In the genomic region with DNA sequence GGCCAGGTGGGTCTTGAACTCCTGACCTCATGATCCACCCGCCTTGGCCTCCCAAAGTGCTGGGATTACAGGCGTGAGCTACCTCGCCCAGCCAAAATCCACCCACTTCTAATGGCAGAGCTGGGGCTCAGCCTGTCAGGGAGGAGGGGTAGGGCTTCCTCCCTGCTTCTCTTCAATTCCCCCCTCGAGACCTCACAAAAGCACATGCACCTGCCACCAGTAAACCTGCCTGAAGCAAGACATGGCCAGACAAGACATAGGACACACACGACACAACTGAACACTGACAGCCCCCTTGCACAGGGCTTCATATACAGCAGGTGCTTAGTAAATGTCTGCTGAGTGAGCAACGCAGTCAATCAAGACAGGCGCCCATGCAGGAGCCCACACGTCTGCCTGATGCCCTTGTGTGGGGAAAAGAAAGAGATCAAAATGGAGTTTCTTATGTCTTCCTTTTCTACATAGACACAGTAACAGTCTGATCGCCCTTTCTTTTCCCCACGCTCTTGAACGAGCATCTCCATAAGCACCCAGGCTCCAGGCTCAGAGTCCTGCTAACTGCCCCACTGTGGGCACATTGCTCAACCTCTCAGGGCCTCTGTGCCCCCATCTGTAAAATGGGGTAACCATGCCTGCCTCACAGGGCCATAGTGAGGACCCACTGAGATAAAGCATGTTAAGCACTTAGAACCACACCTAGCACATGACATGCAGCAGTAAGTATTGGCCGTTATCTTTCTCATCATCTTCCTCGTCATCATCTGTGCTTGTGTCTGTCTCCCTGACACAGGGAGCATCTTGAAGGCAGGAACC, we compare ENCODE assay signal across 17 cellular contexts. TPM values are rescaled to one million over a fixed set of nuclear protein-coding genes. Genes with fewer than 3 reads are reported as not detected.
DNase-seq lines count a peak whose midpoint lies in the region; ATAC-seq and TF ChIP-seq lines count a peak whose summit lies in the region.
"Had no signal": no experiment of that assay in that cellular context is flagged by ENCODE, and none has a peak within 500 bp of the region (broad histone marks: within the 10 kb centered on the region; RNA-seq: fewer than 3 reads in every experiment).

No MANE protein-coding gene starts in this region.

- peaks cover 35% of the 10 kb centered on the region for H3K27me3 Mint-ChIP-seq in activated naive CD4-positive, alpha-beta T cell treated with anti-CD3 and anti-CD28 coated beads, Interleukin-2, amount 10 ng/mL, durations not matched to agents 7 days and 5 days
- H3K27me3 Mint-ChIP-seq in brain, result peaks cover 6% of the 10 kb centered on the region

- H3K9ac ChIP-seq in neural cell (ENCODE audit: low read length), result peak overlapping the region; percentile 38

- DNase-seq in activated naive CD4-positive, alpha-beta T cell treated with anti-CD3 and anti-CD28 coated beads, Interleukin-2, amount 10 ng/mL, durations not matched to agents 7 days and 5 days, result no peak
- DNase-seq in activated naive CD4-positive, alpha-beta T cell treated with anti-CD3 and anti-CD28 coated beads, Interleukin-2, amount 50 U/mL, for 72 hours (ENCODE audit: low spot score in 2 of 2), result no peak
- DNase-seq in NK-92 (lab: John Stamatoyannopoulos, UW; ENCODE audit: unreplicated experiment) (no peak), DMS114 treated with DMSO at 0.1 percent for 48 hours (lab: John Stamatoyannopoulos, UW; ENCODE audit: unreplicated experiment) (no peak), NCI-H187 (lab: John Stamatoyannopoulos, UW) (no peak)
- DNase-seq: CD4-positive, CD25-positive, alpha-beta regulatory T cell; GF-D8; NCI-H1417; NCI-H2081; NCI-H446 treated with DMSO at 0.1 percent for 48 hours; NCI-H748 treated with DMSO at 0.1 percent for 48 hours; Peyer's patch; Right ventricle myocardium superior had no signal

- peak overlapping the region; percentile 4 for H3K4me2 ChIP-seq in neural cell (ENCODE audit: low read length)
- H3K4me2 ChIP-seq: A549 had no signal

- H3K36me3 ChIP-seq in neural cell (ENCODE audit: insufficient read depth, low read length), result no peaks in the 10 kb centered on the region
- H3K36me3 ChIP-seq: Peyer's patch had no signal

- no peaks in the 10 kb centered on the region for H3K36me3 Mint-ChIP-seq in activated naive CD4-positive, alpha-beta T cell treated with anti-CD3 and anti-CD28 coated beads, Interleukin-2, amount 10 ng/mL, durations not matched to agents 7 days and 5 days
- H3K36me3 Mint-ChIP-seq in activated naive CD4-positive, alpha-beta T cell treated with anti-CD3 and anti-CD28 coated beads, Interleukin-2, amount 50 U/mL, for 72 hours, result no peaks in the 10 kb centered on the region
- no peaks in the 10 kb centered on the region for H3K36me3 Mint-ChIP-seq in brain
- H3K36me3 Mint-ChIP-seq: CD4-positive, CD25-positive, alpha-beta regulatory T cell had no signal

- peaks cover 27% of the 10 kb centered on the region for H4K20me1 ChIP-seq in neural cell (ENCODE audit: insufficient read depth)

- H3K27me3 ChIP-seq in neural cell (ENCODE audit: insufficient read depth, low read depth, low read length), result no peaks in the 10 kb centered on the region
- H3K27me3 ChIP-seq: Peyer's patch had no signal

- no peak for ATAC-seq in activated naive CD4-positive, alpha-beta T cell treated with anti-CD3 and anti-CD28 coated beads, Interleukin-2, amount 50 U/mL, for 72 hours
- ATAC-seq: A549, SK-N-SH treated with all-trans-retinoic acid at 6 μM for 48 hours had no signal

- no peak for TF ChIP-seq CTCF in brain (conservative IDR thresholded peaks at IDR 0.05)
- TF ChIP-seq CTCF in neural cell (IDR thresholded peaks at IDR 0.05; ENCODE audit: poor library complexity, severe bottlenecking), result no peak

- H3K9me3 ChIP-seq in neural cell (ENCODE audit: low read length), result no peaks in the 10 kb centered on the region
- H3K9me3 ChIP-seq: A549, Peyer's patch had no signal

- peaks cover 7% of the 10 kb centered on the region for H3F3A ChIP-seq in neural cell (ENCODE audit: insufficient read depth, low read length, poor library complexity, severe bottlenecking)

- H3K4me3 ChIP-seq in neural cell (ENCODE audit: low read length), result peak overlapping the region; percentile 23
- H3K4me3 ChIP-seq: A549, Peyer's patch had no signal

- H2AFZ ChIP-seq in neural cell (ENCODE audit: low read depth, low read length), result no peak overlapping the region

- H3K79me2 ChIP-seq in neural cell (replicated peaks; ENCODE audit: insufficient read depth, low read length), result peaks cover 66% of the 10 kb centered on the region

- H3K27ac Mint-ChIP-seq in activated naive CD4-positive, alpha-beta T cell treated with anti-CD3 and anti-CD28 coated beads, Interleukin-2, amount 10 ng/mL, durations not matched to agents 7 days and 5 days, result peak overlapping the region; percentile 17
- no peak overlapping the region for H3K27ac Mint-ChIP-seq in activated naive CD4-positive, alpha-beta T cell treated with anti-CD3 and anti-CD28 coated beads, Interleukin-2, amount 50 U/mL, for 72 hours
- peak overlapping the region in 4 of 5 experiments; percentile 38 to 78 (median 47) for H3K27ac Mint-ChIP-seq in brain

- CTCF ChIA-PET in activated naive CD4-positive, alpha-beta T cell treated with anti-CD3 and anti-CD28 coated beads, Interleukin-2, amount 10 ng/mL, durations not matched to agents 7 days and 5 days (lab: Charles Lee), result no interaction called here

- H3K4me1 Mint-ChIP-seq in activated naive CD4-positive, alpha-beta T cell treated with anti-CD3 and anti-CD28 coated beads, Interleukin-2, amount 10 ng/mL, durations not matched to agents 7 days and 5 days, result no peaks in the 10 kb centered on the region
- H3K4me1 Mint-ChIP-seq in brain, result peaks cover 88% of the 10 kb centered on the region
- H3K4me1 Mint-ChIP-seq: CD4-positive, CD25-positive, alpha-beta regulatory T cell had no signal

- TF ChIP-seq EP300 in neural cell (conservative IDR thresholded peaks at IDR 0.05; ENCODE audit: poor library complexity, severe bottlenecking), result no peak

- no peak overlapping the region for H3K4me3 Mint-ChIP-seq in activated naive CD4-positive, alpha-beta T cell treated with anti-CD3 and anti-CD28 coated beads, Interleukin-2, amount 10 ng/mL, durations not matched to agents 7 days and 5 days
- no peak overlapping the region for H3K4me3 Mint-ChIP-seq in brain
- H3K4me3 Mint-ChIP-seq: CD4-positive, CD25-positive, alpha-beta regulatory T cell had no signal

- no peaks in the 10 kb centered on the region for H3K9me3 Mint-ChIP-seq in activated naive CD4-positive, alpha-beta T cell treated with anti-CD3 and anti-CD28 coated beads, Interleukin-2, amount 10 ng/mL, durations not matched to agents 7 days and 5 days
- H3K9me3 Mint-ChIP-seq in activated naive CD4-positive, alpha-beta T cell treated with anti-CD3 and anti-CD28 coated beads, Interleukin-2, amount 50 U/mL, for 72 hours, result no peaks in the 10 kb centered on the region
- H3K9me3 Mint-ChIP-seq in brain, result no peaks in the 10 kb centered on the region
- H3K9me3 Mint-ChIP-seq: CD4-positive, CD25-positive, alpha-beta regulatory T cell had no signal

- peak overlapping the region; percentile 59 for H3K27ac ChIP-seq in neural cell (ENCODE audit: low read length)
- H3K27ac ChIP-seq: A549, Peyer's patch had no signal

- H3K9me2 ChIP-seq in neural cell (ENCODE audit: insufficient read depth, low read length), result no peaks in the 10 kb centered on the region

- TF ChIP-seq RAD21 in neural cell (conservative IDR thresholded peaks at IDR 0.05), result no peak

TF ChIP-seq in neural cell, 6 proteins besides CTCF, POLR2A, EP300 and RAD21:
- TF ChIP-seq SMC3 (conservative IDR thresholded peaks at IDR 0.05; ENCODE audit: poor library complexity) (no peak), POLR2AphosphoS5 (IDR thresholded peaks at IDR 0.05) (no peak), TAF1 (IDR thresholded peaks at IDR 0.05; ENCODE audit: low read depth) (no peak), EZH2 (IDR thresholded peaks at IDR 0.05; ENCODE audit: borderline replicate concordance, insufficient read depth, low read length, poor library complexity, severe bottlenecking) (no peak), MXI1 (conservative IDR thresholded peaks at IDR 0.05; ENCODE audit: poor library complexity, severe bottlenecking) (no peak)
- TF ChIP-seq, protein P1, sequence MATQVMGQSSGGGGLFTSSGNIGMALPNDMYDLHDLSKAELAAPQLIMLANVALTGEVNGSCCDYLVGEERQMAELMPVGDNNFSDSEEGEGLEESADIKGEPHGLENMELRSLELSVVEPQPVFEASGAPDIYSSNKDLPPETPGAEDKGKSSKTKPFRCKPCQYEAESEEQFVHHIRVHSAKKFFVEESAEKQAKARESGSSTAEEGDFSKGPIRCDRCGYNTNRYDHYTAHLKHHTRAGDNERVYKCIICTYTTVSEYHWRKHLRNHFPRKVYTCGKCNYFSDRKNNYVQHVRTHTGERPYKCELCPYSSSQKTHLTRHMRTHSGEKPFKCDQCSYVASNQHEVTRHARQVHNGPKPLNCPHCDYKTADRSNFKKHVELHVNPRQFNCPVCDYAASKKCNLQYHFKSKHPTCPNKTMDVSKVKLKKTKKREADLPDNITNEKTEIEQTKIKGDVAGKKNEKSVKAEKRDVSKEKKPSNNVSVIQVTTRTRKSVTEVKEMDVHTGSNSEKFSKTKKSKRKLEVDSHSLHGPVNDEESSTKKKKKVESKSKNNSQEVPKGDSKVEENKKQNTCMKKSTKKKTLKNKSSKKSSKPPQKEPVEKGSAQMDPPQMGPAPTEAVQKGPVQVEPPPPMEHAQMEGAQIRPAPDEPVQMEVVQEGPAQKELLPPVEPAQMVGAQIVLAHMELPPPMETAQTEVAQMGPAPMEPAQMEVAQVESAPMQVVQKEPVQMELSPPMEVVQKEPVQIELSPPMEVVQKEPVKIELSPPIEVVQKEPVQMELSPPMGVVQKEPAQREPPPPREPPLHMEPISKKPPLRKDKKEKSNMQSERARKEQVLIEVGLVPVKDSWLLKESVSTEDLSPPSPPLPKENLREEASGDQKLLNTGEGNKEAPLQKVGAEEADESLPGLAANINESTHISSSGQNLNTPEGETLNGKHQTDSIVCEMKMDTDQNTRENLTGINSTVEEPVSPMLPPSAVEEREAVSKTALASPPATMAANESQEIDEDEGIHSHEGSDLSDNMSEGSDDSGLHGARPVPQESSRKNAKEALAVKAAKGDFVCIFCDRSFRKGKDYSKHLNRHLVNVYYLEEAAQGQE (IDR thresholded peaks at IDR 0.05; ENCODE audit: borderline replicate concordance), result no peak
TF ChIP-seq in neural cell: peak in this region for 0.

RNA-seq across cellular contexts. Expression of a gene that starts 8.8 kb away (rescaled TPM):
- 1 to 10 TPM in 1 of 2 donors, not detected in 1; 1.7 TPM for total RNA-seq in activated naive CD4-positive, alpha-beta T cell treated with anti-CD3 and anti-CD28 coated beads, Interleukin-2, amount 50 U/mL, for 72 hours
- polyA plus RNA-seq in brain (ENCODE audit: insufficient read depth, low read depth, low replicate concordance) (117 TPM), neural cell (55.2 and 79.5 TPM in 2 replicates)
- polyA minus RNA-seq in neural cell, result 142 and 179 TPM in 2 replicates
- polyA plus RNA-seq: CD4-positive, CD25-positive, alpha-beta regulatory T cell had no signal

Comparison
In these comparisons a context has a peak if more than half of its experiments do, and no peak if none do; other contexts are left out.
1. H3K27ac Mint-ChIP-seq: peak in activated naive CD4-positive, alpha-beta T cell treated with anti-CD3 and anti-CD28 coated beads, Interleukin-2, amount 10 ng/mL, durations not matched to agents 7 days and 5 days (single experiment) and brain (4 of 5); none in activated naive CD4-positive, alpha-beta T cell treated with anti-CD3 and anti-CD28 coated beads, Interleukin-2, amount 50 U/mL, for 72 hours (0 of 2).